ENCODE assay signal across 6 cellular contexts in genomic region chr1:148429856-148430255, GRCh38. TPM values are rescaled to one million over a fixed set of nuclear protein-coding genes. Genes with fewer than 3 reads are reported as not detected.
"Had no signal": no experiment of that assay in that cellular context is flagged by ENCODE, and none has a peak within 500 bp of the region (broad histone marks: within the 10 kb centered on the region; RNA-seq: fewer than 3 reads in every experiment).

No MANE protein-coding gene starts in this region.

RNA-seq across cellular contexts. Expression of gene PPIAL4G, which starts 53.2 kb away (rescaled TPM):
- total RNA-seq: cardiac septum, NCI-H460, RPMI7951, SJSA1 had no signal
- polyA plus RNA-seq: aorta, SK-N-SH had no signal
